ENCODE assay signal across 8 cellular contexts in the genomic region with DNA sequence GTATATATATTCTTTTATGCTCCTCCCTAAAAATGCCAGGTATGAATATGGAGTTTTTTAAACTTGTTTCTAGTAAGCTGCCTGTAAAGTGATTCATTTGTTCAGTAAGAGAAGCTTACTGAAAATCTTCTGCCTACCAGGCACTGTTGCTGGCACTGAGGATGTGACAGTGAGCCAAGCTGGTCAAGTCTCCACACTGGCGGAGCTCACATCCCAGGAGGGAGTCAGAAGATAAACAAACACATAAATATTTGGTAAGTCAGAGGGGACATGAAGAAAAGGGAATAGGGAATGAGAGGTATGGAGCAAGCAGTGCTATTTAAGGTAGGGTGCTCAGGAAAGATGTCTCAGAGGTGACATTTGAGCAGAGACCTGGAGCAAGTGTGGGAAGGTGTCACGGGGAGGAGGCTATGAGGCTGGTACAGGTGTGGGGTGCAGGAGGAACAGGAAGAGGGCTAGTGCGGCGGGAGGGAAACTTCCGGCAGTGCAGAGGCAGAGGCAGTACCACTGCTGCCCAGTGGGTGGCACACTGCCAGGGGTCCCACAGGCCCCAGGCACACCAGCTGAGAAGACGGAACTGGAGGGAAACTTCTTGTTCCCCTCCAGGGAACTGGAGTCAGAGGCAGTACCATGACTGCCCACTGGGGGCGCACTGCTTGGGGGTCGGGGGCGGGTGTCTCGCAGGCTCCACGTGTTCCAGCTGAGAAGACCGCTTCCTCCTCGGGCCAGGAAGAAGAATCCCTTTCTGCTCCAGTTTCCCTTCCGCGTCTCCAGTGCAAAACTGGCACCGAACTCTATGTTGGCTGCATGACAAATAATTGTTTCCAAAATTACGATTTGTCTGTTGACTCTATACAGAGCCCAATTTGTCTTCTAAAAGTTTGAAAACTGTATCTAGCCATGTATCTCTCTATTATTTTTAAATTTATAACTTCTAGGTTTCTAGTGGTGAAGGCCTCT.
DNase-seq lines count a peak whose midpoint lies in the region; ATAC-seq and TF ChIP-seq lines count a peak whose summit lies in the region.

No MANE protein-coding gene starts in this region.

- no peaks in the 10 kb centered on the region for H3K4me1 Mint-ChIP-seq in activated CD8-positive, alpha-beta memory T cell treated with anti-CD3 and anti-CD28 coated beads, Interleukin-2, amount 10 ng/mL, durations not matched to agents 7 days and 5 days
- H3K4me1 Mint-ChIP-seq in T-helper 17 cell, result no peaks in the 10 kb centered on the region

- peak; percentile 72 for DNase-seq in activated CD8-positive, alpha-beta memory T cell treated with anti-CD3 and anti-CD28 coated beads, Interleukin-2, amount 50 U/mL, for 48 hours
- no peak for DNase-seq in activated CD8-positive, alpha-beta memory T cell treated with anti-CD3 and anti-CD28 coated beads, Interleukin-2, amount 10 ng/mL, durations not matched to agents 7 days and 5 days
- no peak for DNase-seq in HFF-Myc (ENCODE audit: extremely low read depth, low read depth)
- peak; percentile 20 for DNase-seq in RWPE1 (ENCODE audit: low spot score)
- DNase-seq in iPS-NIHi11 (ENCODE audit: low spot score), result peak; percentile 81
- DNase-seq in NCI-H146 treated with DMSO at 0.1 percent for 48 hours (lab: John Stamatoyannopoulos, UW; ENCODE audit: unreplicated experiment), result no peak
- DNase-seq in NCI-H226, result no peak
- no peak for DNase-seq in T-helper 17 cell

- no peaks in the 10 kb centered on the region for H3K36me3 Mint-ChIP-seq in activated CD8-positive, alpha-beta memory T cell treated with anti-CD3 and anti-CD28 coated beads, Interleukin-2, amount 10 ng/mL, durations not matched to agents 7 days and 5 days
- peaks cover 3% of the 10 kb centered on the region for H3K36me3 Mint-ChIP-seq in T-helper 17 cell (ENCODE audit: low read depth)

- H3K27ac Mint-ChIP-seq in activated CD8-positive, alpha-beta memory T cell treated with anti-CD3 and anti-CD28 coated beads, Interleukin-2, amount 10 ng/mL, durations not matched to agents 7 days and 5 days, result no peak overlapping the region
- no peak overlapping the region for H3K27ac Mint-ChIP-seq in T-helper 17 cell

- H3K27me3 Mint-ChIP-seq in activated CD8-positive, alpha-beta memory T cell treated with anti-CD3 and anti-CD28 coated beads, Interleukin-2, amount 10 ng/mL, durations not matched to agents 7 days and 5 days, result no peaks in the 10 kb centered on the region
- H3K27me3 Mint-ChIP-seq in T-helper 17 cell, result no peaks in the 10 kb centered on the region

- POLR2A ChIA-PET in RWPE1 (lab: Yijun Ruan, JAX; ENCODE audit: low non-redundant PET), result no interaction called here

- ATAC-seq in activated CD8-positive, alpha-beta memory T cell treated with anti-CD3 and anti-CD28 coated beads, Interleukin-2, amount 10 ng/mL, durations not matched to agents 7 days and 5 days, result no peak
- ATAC-seq in T-helper 17 cell, result no peak

- CTCF ChIA-PET in activated CD8-positive, alpha-beta memory T cell treated with anti-CD3 and anti-CD28 coated beads, Interleukin-2, amount 10 ng/mL, durations not matched to agents 7 days and 5 days (lab: Charles Lee), result interaction anchor here (1.3 kb wide), 1 partner anchor 11 kb away, joined by 3 read pairs; no protein-coding TSS in a partner anchor
- CTCF ChIA-PET in RWPE1 (lab: Yijun Ruan, JAX), result interaction anchor here (0.6 to 2.2 kb wide), 21 partner anchors 9 to 1621 kb away, joined by 3 to 11 read pairs (median 4); no protein-coding TSS in a partner anchor

- TF ChIP-seq CTCF in HFF-Myc (IDR thresholded peaks at IDR 0.05; ENCODE audit: low read depth, low read length, missing control alignments), result peak; percentile 73
- peak; percentile 73 for TF ChIP-seq CTCF in RWPE1 (conservative IDR thresholded peaks at IDR 0.05; ENCODE audit: low read depth)

- peaks cover 3% of the 10 kb centered on the region for H3K9me3 ChIP-seq in T-helper 17 cell (ENCODE audit: control insufficient read depth, low read length, poor library complexity, severe bottlenecking)

- H3K4me3 ChIP-seq in HFF-Myc (replicated peaks; ENCODE audit: low read depth, low read length), result no peak overlapping the region

- H3K9me3 Mint-ChIP-seq in activated CD8-positive, alpha-beta memory T cell treated with anti-CD3 and anti-CD28 coated beads, Interleukin-2, amount 10 ng/mL, durations not matched to agents 7 days and 5 days (ENCODE audit: low read depth), result no peaks in the 10 kb centered on the region

- H3K4me3 Mint-ChIP-seq in activated CD8-positive, alpha-beta memory T cell treated with anti-CD3 and anti-CD28 coated beads, Interleukin-2, amount 10 ng/mL, durations not matched to agents 7 days and 5 days, result no peak overlapping the region
- no peak overlapping the region for H3K4me3 Mint-ChIP-seq in T-helper 17 cell

- H3K27ac ChIP-seq in RWPE1, result no peak overlapping the region

Comparison
In these comparisons a context has a peak if more than half of its experiments do, and no peak if none do; other contexts are left out.
1. DNase-seq: peak in activated CD8-positive, alpha-beta memory T cell treated with anti-CD3 and anti-CD28 coated beads, Interleukin-2, amount 50 U/mL, for 48 hours (single experiment), RWPE1 (single experiment) and iPS-NIHi11 (single experiment); none in activated CD8-positive, alpha-beta memory T cell treated with anti-CD3 and anti-CD28 coated beads, Interleukin-2, amount 10 ng/mL, durations not matched to agents 7 days and 5 days (single experiment), HFF-Myc (single experiment), NCI-H146 treated with DMSO at 0.1 percent for 48 hours (single experiment), NCI-H226 (single experiment) and T-helper 17 cell (0 of 3).